Comparison of ENCODE assay signal across 10 cellular contexts in genomic region chr11:119195680-119196079, GRCh38. TPM values are rescaled to one million over a fixed set of nuclear protein-coding genes. Genes with fewer than 3 reads are reported as not detected.
DNase-seq lines count a peak whose midpoint lies in the region; ATAC-seq and TF ChIP-seq lines count a peak whose summit lies in the region.
"Had no signal": no experiment of that assay in that cellular context is flagged by ENCODE, and none has a peak within 500 bp of the region (broad histone marks: within the 10 kb centered on the region; RNA-seq: fewer than 3 reads in every experiment).

No MANE protein-coding gene starts in this region.

- no peaks in the 10 kb centered on the region for H3K27me3 ChIP-seq in Peyer's patch
- H3K27me3 ChIP-seq in psoas muscle (ENCODE audit: insufficient read depth in 3 of 3, low read length in 2 of 3) = no peaks in the 10 kb centered on the region
- H3K27me3 ChIP-seq: tibial nerve had no signal

- H3K4me1 ChIP-seq in Peyer's patch = no peaks in the 10 kb centered on the region
- H3K4me1 ChIP-seq in psoas muscle = peaks cover 2% of the 10 kb centered on the region
- H3K4me1 ChIP-seq: HAP-1 had no signal

- H3K9me3 ChIP-seq in Peyer's patch = no peaks in the 10 kb centered on the region
- H3K9me3 ChIP-seq in psoas muscle = no peaks in the 10 kb centered on the region
- H3K9me3 ChIP-seq: HAP-1, tibial nerve had no signal

- WGBS in psoas muscle, 3 donors = 33 to 35% (median 34%) methylated on average over 6 of the region's 6 CpGs

- H3K36me3 ChIP-seq in Peyer's patch (no peaks in the 10 kb centered on the region), psoas muscle (ENCODE audit: insufficient read depth in 1 of 2, low read depth in 1 of 2) (no peaks in the 10 kb centered on the region)
- H3K36me3 ChIP-seq: HAP-1, tibial nerve had no signal

- H3K27ac ChIP-seq in Peyer's patch (no peak overlapping the region), psoas muscle (no peak overlapping the region)
- H3K27ac ChIP-seq: tibial nerve had no signal

- ATAC-seq in psoas muscle (peak in 3 of 4 donors; percentile 29 to 44 (median 41)), GM19035 (IDR thresholded peaks at IDR 0.05; ENCODE audit: unreplicated experiment) (no peak), HG02852 (IDR thresholded peaks at IDR 0.05; ENCODE audit: unreplicated experiment) (no peak), GM18867 (IDR thresholded peaks at IDR 0.05; ENCODE audit: unreplicated experiment) (no peak)

- no peak for TF ChIP-seq POLR2A in Peyer's patch (IDR thresholded peaks at IDR 0.05)

- DNase-seq in DMS53 (lab: John Stamatoyannopoulos, UW) = peak; percentile 60
- no peak for DNase-seq in DMS53 treated with DMSO at 0.1 percent for 48 hours (lab: John Stamatoyannopoulos, UW; ENCODE audit: unreplicated experiment)
- DNase-seq in Peyer's patch = peak in 2 of 3 donors; percentile 69 to 73
- DNase-seq in fibroblast of peridontal ligament (ENCODE audit: extremely low read depth) = peak; percentile 49
- DNase-seq in psoas muscle = no peak

- no peak for TF ChIP-seq CTCF in Peyer's patch (IDR thresholded peaks at IDR 0.05)
- no peak for TF ChIP-seq CTCF in psoas muscle (IDR thresholded peaks at IDR 0.05)

- intact Hi-C loops in psoas muscle (cut with DNase I) = loop anchor here in 1 of 2 donors (5.0 kb wide), 1 partner anchor 93 kb away; the partner anchor contains the start of gene DPAGT1

- H3K4me3 ChIP-seq in Peyer's patch (no peak overlapping the region), psoas muscle (no peak overlapping the region)
- H3K4me3 ChIP-seq: HAP-1, tibial nerve had no signal

RNA-seq across cellular contexts. Expression of gene NHERF4, which starts 10.4 kb away (rescaled TPM):
- total RNA-seq in Peyer's patch (100 to 1,000 TPM in 3 of 4 donors, 10 to 100 TPM in 1; 31.4 to 222 (median 173) TPM), psoas muscle (not detected)
- under 1 TPM; 0.06 to 0.17 (median 0.07) TPM for polyA plus RNA-seq in psoas muscle

RNA-seq across cellular contexts. Expression of gene CBL, which starts 10.5 kb away (rescaled TPM):
- total RNA-seq in Peyer's patch (10 to 100 TPM; 11.1 to 20.6 (median 15.9) TPM), psoas muscle (1 to 10 TPM; 3.6 to 7.6 (median 7.2) TPM)
- 1 to 10 TPM in 2 of 3 donors, under 1 TPM in 1; 0.94 to 3.4 (median 2.2) TPM for polyA plus RNA-seq in psoas muscle

RNA-seq across cellular contexts. Expression of gene NLRX1, which starts 27.2 kb away (rescaled TPM):
- 10 to 100 TPM in 3 of 4 donors, 1 to 10 TPM in 1; 8.3 to 28.6 (median 21.3) TPM for total RNA-seq in Peyer's patch
- total RNA-seq in psoas muscle = 10 to 100 TPM; 18.1 to 28.7 (median 27.1) TPM
- polyA plus RNA-seq in psoas muscle = 10 to 100 TPM in 2 of 3 donors, 1 to 10 TPM in 1; 8.8 to 15.4 (median 10.3) TPM

RNA-seq across cellular contexts. Expression of gene ABCG4, which starts 46.8 kb away (rescaled TPM):
- not detected for total RNA-seq in Peyer's patch
- under 1 TPM in 3 of 4 donors, not detected in 1; 0.12 to 0.38 (median 0.30) TPM for total RNA-seq in psoas muscle
- under 1 TPM; 0.03 to 0.22 (median 0.08) TPM for polyA plus RNA-seq in psoas muscle

Comparison
In these comparisons a context has a peak if more than half of its experiments do, and no peak if none do; other contexts are left out.
1. DNase-seq: peak in DMS53 (single experiment), Peyer's patch (2 of 3) and fibroblast of peridontal ligament (single experiment); none in DMS53 treated with DMSO at 0.1 percent for 48 hours (single experiment) and psoas muscle (0 of 2).
2. ATAC-seq: peak in psoas muscle (3 of 4); none in GM19035 (single experiment), HG02852 (single experiment) and GM18867 (single experiment).
3. RNA of gene NHERF4, which starts 10.4 kb away (total RNA-seq): 31.4 to 222 TPM in Peyer's patch; not detected in psoas muscle; every median in the first group is over 10 times any median in the second.